Comparison of ENCODE assay signal across 19 cellular contexts in genomic region chr10:75450654-75451419, GRCh38.
"Had no signal": no experiment of that assay in that cellular context is flagged by ENCODE, and none has a peak within 500 bp of the region (broad histone marks: within the 10 kb centered on the region; RNA-seq: fewer than 3 reads in every experiment).

No MANE protein-coding gene starts in this region.

- H2AFZ ChIP-seq: hepatocyte had no signal

- H3K4me1 ChIP-seq: psoas muscle had no signal

- ATAC-seq: body of pancreas, psoas muscle, T-helper 17 cell had no signal

- H3K9me3 ChIP-seq: body of pancreas, sigmoid colon had no signal

- DNase-seq: activated CD4-positive, alpha-beta T cell treated with anti-CD3 and anti-CD28 coated beads, Interleukin-2, amount 50 U/mL, for 1 hour; activated CD4-positive, CD25-positive, alpha-beta regulatory T cell; activated T-cell treated with anti-CD3 and anti-CD28 coated beads for 4 hours; amniotic stem cell; body of pancreas; cortex of kidney; effector memory CD4-positive, alpha-beta T cell; erythroblast; left cardiac atrium; naive B cell; occipital lobe; psoas muscle; sigmoid colon; stimulated activated CD4-positive, alpha-beta T cell treated with anti-CD3 and anti-CD28 coated beads, Interleukin-2, amount 100 ng/mL, for 24 hours; stimulated activated naive CD4-positive, alpha-beta T cell; T-helper 17 cell; trophoblast cell had no signal

- H3K27me3 ChIP-seq: body of pancreas, hepatocyte, sigmoid colon had no signal

- H3K27ac ChIP-seq: body of pancreas, hepatocyte, psoas muscle had no signal

- H3K4me3 ChIP-seq: body of pancreas, hepatocyte, lung, psoas muscle had no signal
